1 cellular context compared by ENCODE assay signal in the genomic region with DNA sequence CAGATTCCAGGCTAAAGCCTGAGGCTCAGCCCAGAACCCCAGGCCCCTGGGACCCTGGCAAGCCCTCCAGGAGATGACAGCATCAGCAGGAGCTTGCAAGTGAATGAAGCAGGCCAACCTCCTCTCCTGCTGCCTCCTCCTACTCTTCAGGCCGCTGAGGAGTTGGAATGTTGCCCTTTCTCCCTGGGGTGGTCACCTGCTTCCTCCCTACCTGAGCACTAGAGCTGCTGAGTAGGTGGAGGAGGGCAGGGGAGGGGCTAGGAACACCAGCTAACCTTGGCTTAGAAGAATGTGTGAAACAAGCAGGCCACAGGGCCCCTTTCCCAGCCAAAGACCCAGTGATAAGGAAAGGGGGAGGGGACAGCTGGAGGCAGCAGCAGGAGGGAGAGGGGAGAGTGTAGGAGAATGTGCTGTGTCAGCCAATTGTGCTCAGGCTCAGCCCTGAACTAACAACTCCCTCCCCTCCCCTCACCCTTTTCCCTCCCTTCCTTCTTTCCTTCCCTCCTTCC.
A peak's percentile ranks its signal among the peaks of the same experiment; 100 is the strongest.
TF ChIP-seq lines count a peak whose summit lies in the region.

No MANE protein-coding gene starts in this region.

TF ChIP-seq in HEK293, 187 proteins besides CTCF, POLR2A, EP300 and RAD21 (continued from another document):
- TF ChIP-seq, protein P1, sequence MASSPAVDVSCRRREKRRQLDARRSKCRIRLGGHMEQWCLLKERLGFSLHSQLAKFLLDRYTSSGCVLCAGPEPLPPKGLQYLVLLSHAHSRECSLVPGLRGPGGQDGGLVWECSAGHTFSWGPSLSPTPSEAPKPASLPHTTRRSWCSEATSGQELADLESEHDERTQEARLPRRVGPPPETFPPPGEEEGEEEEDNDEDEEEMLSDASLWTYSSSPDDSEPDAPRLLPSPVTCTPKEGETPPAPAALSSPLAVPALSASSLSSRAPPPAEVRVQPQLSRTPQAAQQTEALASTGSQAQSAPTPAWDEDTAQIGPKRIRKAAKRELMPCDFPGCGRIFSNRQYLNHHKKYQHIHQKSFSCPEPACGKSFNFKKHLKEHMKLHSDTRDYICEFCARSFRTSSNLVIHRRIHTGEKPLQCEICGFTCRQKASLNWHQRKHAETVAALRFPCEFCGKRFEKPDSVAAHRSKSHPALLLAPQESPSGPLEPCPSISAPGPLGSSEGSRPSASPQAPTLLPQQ (tag by site-specific recombination; IDR thresholded peaks at IDR 0.05): no peak
- peak; percentile 43; the same call in 1 of the 2 replicates for TF ChIP-seq ZBTB17 (tag by site-specific recombination; IDR thresholded peaks at IDR 0.05)
- TF ChIP-seq GLIS2 (tag by site-specific recombination; IDR thresholded peaks at IDR 0.05): 0 out of 2 replicates have a peak, but pooled peaks have one; percentile 10
- no peak for TF ChIP-seq ZNF658 (tag by site-specific recombination; IDR thresholded peaks at IDR 0.05)
- TF ChIP-seq, protein P2, sequence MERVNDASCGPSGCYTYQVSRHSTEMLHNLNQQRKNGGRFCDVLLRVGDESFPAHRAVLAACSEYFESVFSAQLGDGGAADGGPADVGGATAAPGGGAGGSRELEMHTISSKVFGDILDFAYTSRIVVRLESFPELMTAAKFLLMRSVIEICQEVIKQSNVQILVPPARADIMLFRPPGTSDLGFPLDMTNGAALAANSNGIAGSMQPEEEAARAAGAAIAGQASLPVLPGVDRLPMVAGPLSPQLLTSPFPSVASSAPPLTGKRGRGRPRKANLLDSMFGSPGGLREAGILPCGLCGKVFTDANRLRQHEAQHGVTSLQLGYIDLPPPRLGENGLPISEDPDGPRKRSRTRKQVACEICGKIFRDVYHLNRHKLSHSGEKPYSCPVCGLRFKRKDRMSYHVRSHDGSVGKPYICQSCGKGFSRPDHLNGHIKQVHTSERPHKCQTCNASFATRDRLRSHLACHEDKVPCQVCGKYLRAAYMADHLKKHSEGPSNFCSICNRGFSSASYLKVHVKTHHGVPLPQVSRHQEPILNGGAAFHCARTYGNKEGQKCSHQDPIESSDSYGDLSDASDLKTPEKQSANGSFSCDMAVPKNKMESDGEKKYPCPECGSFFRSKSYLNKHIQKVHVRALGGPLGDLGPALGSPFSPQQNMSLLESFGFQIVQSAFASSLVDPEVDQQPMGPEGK (tag by site-specific recombination; IDR thresholded peaks at IDR 0.05): peak; percentile 62
- TF ChIP-seq, protein P3, sequence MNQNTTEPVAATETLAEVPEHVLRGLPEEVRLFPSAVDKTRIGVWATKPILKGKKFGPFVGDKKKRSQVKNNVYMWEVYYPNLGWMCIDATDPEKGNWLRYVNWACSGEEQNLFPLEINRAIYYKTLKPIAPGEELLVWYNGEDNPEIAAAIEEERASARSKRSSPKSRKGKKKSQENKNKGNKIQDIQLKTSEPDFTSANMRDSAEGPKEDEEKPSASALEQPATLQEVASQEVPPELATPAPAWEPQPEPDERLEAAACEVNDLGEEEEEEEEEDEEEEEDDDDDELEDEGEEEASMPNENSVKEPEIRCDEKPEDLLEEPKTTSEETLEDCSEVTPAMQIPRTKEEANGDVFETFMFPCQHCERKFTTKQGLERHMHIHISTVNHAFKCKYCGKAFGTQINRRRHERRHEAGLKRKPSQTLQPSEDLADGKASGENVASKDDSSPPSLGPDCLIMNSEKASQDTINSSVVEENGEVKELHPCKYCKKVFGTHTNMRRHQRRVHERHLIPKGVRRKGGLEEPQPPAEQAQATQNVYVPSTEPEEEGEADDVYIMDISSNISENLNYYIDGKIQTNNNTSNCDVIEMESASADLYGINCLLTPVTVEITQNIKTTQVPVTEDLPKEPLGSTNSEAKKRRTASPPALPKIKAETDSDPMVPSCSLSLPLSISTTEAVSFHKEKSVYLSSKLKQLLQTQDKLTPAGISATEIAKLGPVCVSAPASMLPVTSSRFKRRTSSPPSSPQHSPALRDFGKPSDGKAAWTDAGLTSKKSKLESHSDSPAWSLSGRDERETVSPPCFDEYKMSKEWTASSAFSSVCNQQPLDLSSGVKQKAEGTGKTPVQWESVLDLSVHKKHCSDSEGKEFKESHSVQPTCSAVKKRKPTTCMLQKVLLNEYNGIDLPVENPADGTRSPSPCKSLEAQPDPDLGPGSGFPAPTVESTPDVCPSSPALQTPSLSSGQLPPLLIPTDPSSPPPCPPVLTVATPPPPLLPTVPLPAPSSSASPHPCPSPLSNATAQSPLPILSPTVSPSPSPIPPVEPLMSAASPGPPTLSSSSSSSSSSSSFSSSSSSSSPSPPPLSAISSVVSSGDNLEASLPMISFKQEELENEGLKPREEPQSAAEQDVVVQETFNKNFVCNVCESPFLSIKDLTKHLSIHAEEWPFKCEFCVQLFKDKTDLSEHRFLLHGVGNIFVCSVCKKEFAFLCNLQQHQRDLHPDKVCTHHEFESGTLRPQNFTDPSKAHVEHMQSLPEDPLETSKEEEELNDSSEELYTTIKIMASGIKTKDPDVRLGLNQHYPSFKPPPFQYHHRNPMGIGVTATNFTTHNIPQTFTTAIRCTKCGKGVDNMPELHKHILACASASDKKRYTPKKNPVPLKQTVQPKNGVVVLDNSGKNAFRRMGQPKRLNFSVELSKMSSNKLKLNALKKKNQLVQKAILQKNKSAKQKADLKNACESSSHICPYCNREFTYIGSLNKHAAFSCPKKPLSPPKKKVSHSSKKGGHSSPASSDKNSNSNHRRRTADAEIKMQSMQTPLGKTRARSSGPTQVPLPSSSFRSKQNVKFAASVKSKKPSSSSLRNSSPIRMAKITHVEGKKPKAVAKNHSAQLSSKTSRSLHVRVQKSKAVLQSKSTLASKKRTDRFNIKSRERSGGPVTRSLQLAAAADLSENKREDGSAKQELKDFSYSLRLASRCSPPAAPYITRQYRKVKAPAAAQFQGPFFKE (tag by site-specific recombination; IDR thresholded peaks at IDR 0.05; ENCODE audit: borderline replicate concordance): no peak
- TF ChIP-seq ZNF121 (tag by site-specific recombination; IDR thresholded peaks at IDR 0.05): no peak
- TF ChIP-seq KLF10 (tag by site-specific recombination; IDR thresholded peaks at IDR 0.05): no peak
- no peak for TF ChIP-seq YY1 (tag by site-specific recombination; IDR thresholded peaks at IDR 0.05)
- peak; percentile 90 for TF ChIP-seq ZIC2 (tag by site-specific recombination; IDR thresholded peaks at IDR 0.05)
- no peak for TF ChIP-seq ZNF600 (tag by site-specific recombination; IDR thresholded peaks at IDR 0.05)
- no peak for TF ChIP-seq ZNF596 (tag by site-specific recombination; IDR thresholded peaks at IDR 0.05)
- no peak for TF ChIP-seq ZNF10 (tag by site-specific recombination; IDR thresholded peaks at IDR 0.05)
- 0 out of 2 replicates have a peak, but pooled peaks have one; percentile 15 for TF ChIP-seq ZBTB20 (tag by site-specific recombination; IDR thresholded peaks at IDR 0.05)
- peak; percentile 75 for TF ChIP-seq ZFHX2 (tag by site-specific recombination; conservative IDR thresholded peaks at IDR 0.05)
- TF ChIP-seq, protein P4, sequence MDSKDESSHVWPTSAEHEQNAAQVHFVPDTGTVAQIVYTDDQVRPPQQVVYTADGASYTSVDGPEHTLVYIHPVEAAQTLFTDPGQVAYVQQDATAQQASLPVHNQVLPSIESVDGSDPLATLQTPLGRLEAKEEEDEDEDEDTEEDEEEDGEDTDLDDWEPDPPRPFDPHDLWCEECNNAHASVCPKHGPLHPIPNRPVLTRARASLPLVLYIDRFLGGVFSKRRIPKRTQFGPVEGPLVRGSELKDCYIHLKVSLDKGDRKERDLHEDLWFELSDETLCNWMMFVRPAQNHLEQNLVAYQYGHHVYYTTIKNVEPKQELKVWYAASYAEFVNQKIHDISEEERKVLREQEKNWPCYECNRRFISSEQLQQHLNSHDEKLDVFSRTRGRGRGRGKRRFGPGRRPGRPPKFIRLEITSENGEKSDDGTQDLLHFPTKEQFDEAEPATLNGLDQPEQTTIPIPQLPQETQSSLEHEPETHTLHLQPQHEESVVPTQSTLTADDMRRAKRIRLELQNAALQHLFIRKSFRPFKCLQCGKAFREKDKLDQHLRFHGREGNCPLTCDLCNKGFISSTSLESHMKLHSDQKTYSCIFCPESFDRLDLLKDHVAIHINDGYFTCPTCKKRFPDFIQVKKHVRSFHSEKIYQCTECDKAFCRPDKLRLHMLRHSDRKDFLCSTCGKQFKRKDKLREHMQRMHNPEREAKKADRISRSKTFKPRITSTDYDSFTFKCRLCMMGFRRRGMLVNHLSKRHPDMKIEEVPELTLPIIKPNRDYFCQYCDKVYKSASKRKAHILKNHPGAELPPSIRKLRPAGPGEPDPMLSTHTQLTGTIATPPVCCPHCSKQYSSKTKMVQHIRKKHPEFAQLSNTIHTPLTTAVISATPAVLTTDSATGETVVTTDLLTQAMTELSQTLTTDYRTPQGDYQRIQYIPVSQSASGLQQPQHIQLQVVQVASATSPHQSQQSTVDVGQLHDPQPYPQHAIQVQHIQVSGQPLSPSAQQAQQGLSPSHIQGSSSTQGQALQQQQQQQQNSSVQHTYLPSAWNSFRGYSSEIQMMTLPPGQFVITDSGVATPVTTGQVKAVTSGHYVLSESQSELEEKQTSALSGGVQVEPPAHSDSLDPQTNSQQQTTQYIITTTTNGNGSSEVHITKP (tag by site-specific recombination; IDR thresholded peaks at IDR 0.05): no peak
- no peak for TF ChIP-seq ZNF629 (tag by site-specific recombination; IDR thresholded peaks at IDR 0.05)
- peak; percentile 65 for TF ChIP-seq ZBTB8A (tag by site-specific recombination; IDR thresholded peaks at IDR 0.05)
- TF ChIP-seq ZNF549 (tag by site-specific recombination; IDR thresholded peaks at IDR 0.05): no peak
- peak; percentile 71 for TF ChIP-seq GLIS1 (tag by site-specific recombination; IDR thresholded peaks at IDR 0.05)
- no peak for TF ChIP-seq SALL2 (tag by site-specific recombination; IDR thresholded peaks at IDR 0.05; ENCODE audit: borderline replicate concordance)
- TF ChIP-seq GLI4 (tag by site-specific recombination; IDR thresholded peaks at IDR 0.05): 0 out of 2 replicates have a peak, but pooled peaks have one; percentile 50
- TF ChIP-seq, protein P5, sequence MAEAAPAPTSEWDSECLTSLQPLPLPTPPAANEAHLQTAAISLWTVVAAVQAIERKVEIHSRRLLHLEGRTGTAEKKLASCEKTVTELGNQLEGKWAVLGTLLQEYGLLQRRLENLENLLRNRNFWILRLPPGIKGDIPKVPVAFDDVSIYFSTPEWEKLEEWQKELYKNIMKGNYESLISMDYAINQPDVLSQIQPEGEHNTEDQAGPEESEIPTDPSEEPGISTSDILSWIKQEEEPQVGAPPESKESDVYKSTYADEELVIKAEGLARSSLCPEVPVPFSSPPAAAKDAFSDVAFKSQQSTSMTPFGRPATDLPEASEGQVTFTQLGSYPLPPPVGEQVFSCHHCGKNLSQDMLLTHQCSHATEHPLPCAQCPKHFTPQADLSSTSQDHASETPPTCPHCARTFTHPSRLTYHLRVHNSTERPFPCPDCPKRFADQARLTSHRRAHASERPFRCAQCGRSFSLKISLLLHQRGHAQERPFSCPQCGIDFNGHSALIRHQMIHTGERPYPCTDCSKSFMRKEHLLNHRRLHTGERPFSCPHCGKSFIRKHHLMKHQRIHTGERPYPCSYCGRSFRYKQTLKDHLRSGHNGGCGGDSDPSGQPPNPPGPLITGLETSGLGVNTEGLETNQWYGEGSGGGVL (tag by site-specific recombination; IDR thresholded peaks at IDR 0.05): peak; percentile 87
